18 cellular contexts compared by ENCODE assay signal in genomic region chr16:4507588-4508345, GRCh38. TPM values are rescaled to one million over a fixed set of nuclear protein-coding genes. Genes with fewer than 3 reads are reported as not detected.
DNase-seq lines count a peak whose midpoint lies in the region; ATAC-seq and TF ChIP-seq lines count a peak whose summit lies in the region.
"Had no signal": no experiment of that assay in that cellular context is flagged by ENCODE, and none has a peak within 500 bp of the region (broad histone marks: within the 10 kb centered on the region; RNA-seq: fewer than 3 reads in every experiment).

No MANE protein-coding gene starts in this region.

- TF ChIP-seq CTCF in Calu3 (IDR thresholded peaks at IDR 0.05; ENCODE audit: unreplicated experiment) (no peak), HFFc6 (IDR thresholded peaks at IDR 0.05) (no peak), spleen (IDR thresholded peaks at IDR 0.05 in 8 of 11, conservative IDR thresholded peaks at IDR 0.05 in 3 of 11) (no peak)

- no peak for ATAC-seq in T-helper 17 cell
- ATAC-seq: activated T-cell treated with anti-CD3 and anti-CD28 coated beads, Interleukin-2, amount 50 U/mL, for 4 hours; body of pancreas; HCT116; left ventricle myocardium superior; upper lobe of right lung had no signal

- TF ChIP-seq POLR2A in spleen (IDR thresholded peaks at IDR 0.05): no peak

- H3K27ac Mint-ChIP-seq in Calu3 (ENCODE audit: unreplicated experiment) (no peak overlapping the region), T-helper 17 cell (peak overlapping the region; percentile 97), immature natural killer cell (peak overlapping the region; percentile 71 to 99 (median 86)), HFFc6 (no peak overlapping the region)
- H3K27ac Mint-ChIP-seq: nephron had no signal

- H3K9me3 Mint-ChIP-seq in Calu3 (ENCODE audit: low read depth, unreplicated experiment) (no peaks in the 10 kb centered on the region), immature natural killer cell (no peaks in the 10 kb centered on the region), HFFc6 (no peaks in the 10 kb centered on the region)
- H3K9me3 Mint-ChIP-seq: activated T-cell treated with anti-CD3 and anti-CD28 coated beads, Interleukin-2, amount 50 U/mL, for 4 hours; nephron had no signal

- intact Hi-C loops in Calu3 (cut with micrococcal nuclease; ENCODE audit: unreplicated experiment) (no loop called here), spleen (cut with DNase I; ENCODE audit: low total_unique reads) (no loop called here)

- no peak overlapping the region for H3K4me3 ChIP-seq in spleen
- H3K4me3 ChIP-seq: BLaER1, body of pancreas, upper lobe of right lung had no signal

- H3K36me3 Mint-ChIP-seq in Calu3 (ENCODE audit: insufficient read depth, unreplicated experiment) (peaks cover 58% of the 10 kb centered on the region), T-helper 17 cell (ENCODE audit: low read depth) (peaks cover 4% of the 10 kb centered on the region), immature natural killer cell (peaks cover 16 to 41% (median 28%) of the 10 kb centered on the region in 3 donors), HFFc6 (ENCODE audit: low read depth) (peaks cover 12% of the 10 kb centered on the region)

- peaks cover 20 to 69% (median 43%) of the 10 kb centered on the region in 6 donors for H3K4me1 ChIP-seq in spleen

- DNase-seq in Calu3 (no peak), T-helper 17 cell (no peak), immature natural killer cell (no peak), HFFc6 (no peak), spleen (no peak)
- DNase-seq in stimulated activated CD4-positive, alpha-beta T cell treated with anti-CD3 and anti-CD28 coated beads, Interleukin-2, amount 100 ng/mL, for 48 hours: no peak
- DNase-seq: activated T-cell treated with anti-CD3 and anti-CD28 coated beads, Interleukin-2, amount 50 U/mL, for 4 hours; body of pancreas; left ventricle myocardium superior; NCI-H2029; NCI-H748 treated with DMSO at 0.1 percent for 48 hours; stimulated activated CD4-positive, alpha-beta T cell treated with anti-CD3 and anti-CD28 coated beads, Interleukin-2, amount 100 ng/mL, for 24 hours; T-helper 1 cell; upper lobe of right lung had no signal

- H3K4me3 Mint-ChIP-seq in Calu3 (ENCODE audit: low read depth, unreplicated experiment) (no peak overlapping the region), T-helper 17 cell (no peak overlapping the region), immature natural killer cell (no peak overlapping the region), HFFc6 (no peak overlapping the region)
- H3K4me3 Mint-ChIP-seq: activated T-cell treated with anti-CD3 and anti-CD28 coated beads, Interleukin-2, amount 50 U/mL, for 4 hours; nephron had no signal

- WGBS in spleen, 5 donors: 86 to 93% (median 89%) methylated on average over 17 of the region's 17 CpGs

- H3K4me1 Mint-ChIP-seq in Calu3 (ENCODE audit: low read depth, unreplicated experiment): no peaks in the 10 kb centered on the region
- H3K4me1 Mint-ChIP-seq in T-helper 17 cell: peaks cover 47% of the 10 kb centered on the region
- H3K4me1 Mint-ChIP-seq in immature natural killer cell: peaks cover 74 to 77% of the 10 kb centered on the region in 2 donors
- peaks cover 14% of the 10 kb centered on the region for H3K4me1 Mint-ChIP-seq in HFFc6 (ENCODE audit: low read depth)

- no peaks in the 10 kb centered on the region for H3K27me3 ChIP-seq in spleen (replicated peaks in 1 of 7)
- H3K27me3 ChIP-seq: BLaER1, body of pancreas, upper lobe of right lung had no signal

- H3K27ac ChIP-seq in spleen: peak overlapping the region in 1 of 8 donors; percentile 93
- H3K27ac ChIP-seq: BLaER1, HL-60, upper lobe of right lung had no signal

- peaks cover 4 to 80% (median 58%) of the 10 kb centered on the region in 6 donors for H3K36me3 ChIP-seq in spleen

- TSS peak; percentile 69 for BruUV-seq in Calu3 (replicated peaks; lab: Mats Ljungman, UMichigan)

- H3K9me3 ChIP-seq in T-helper 17 cell (ENCODE audit: control insufficient read depth, low read length, poor library complexity, severe bottlenecking) (no peaks in the 10 kb centered on the region), spleen (no peaks in the 10 kb centered on the region)
- H3K9me3 ChIP-seq: BLaER1, body of pancreas, upper lobe of right lung had no signal

- H3K27me3 Mint-ChIP-seq in Calu3 (ENCODE audit: unreplicated experiment) (no peaks in the 10 kb centered on the region), T-helper 17 cell (no peaks in the 10 kb centered on the region), immature natural killer cell (ENCODE audit: low read depth in 3 of 3) (peaks cover 0 to 14% (median 5%) of the 10 kb centered on the region in 3 donors), HFFc6 (ENCODE audit: insufficient read depth) (no peaks in the 10 kb centered on the region)

- CTCF ChIA-PET in Calu3 (lab: Charles Lee): interaction anchor here (0.6 to 2.3 kb wide), 7 partner anchors 11 to 1015 kb away, joined by 3 to 8 read pairs (median 4); partner anchors contain the start of gene MGRN1

RNA-seq across cellular contexts. Expression of gene CDIP1, which starts 30.8 kb away (rescaled TPM):
- total RNA-seq in Calu3 (2022) (6.2 and 7.9 TPM in 2 replicates), T-helper 17 cell (10 to 100 TPM; 20.2 to 29.5 TPM), spleen (10 to 100 TPM; 17.8 to 26.9 (median 21.8) TPM)
- polyA plus RNA-seq in immature natural killer cell (10 to 100 TPM; 26.9 to 51.9 (median 47.8) TPM), spleen (10 to 100 TPM in 2 of 3 donors, 1 to 10 TPM in 1; 9.6 to 13.8 (median 12.1) TPM)
- total RNA-seq in HFFc6 (2021; fragmentation: NEBNext Ultra II Directional; extraction: Animal tissue kit (Norgen Biotek cat#: 25700)): 1 to 10 TPM; 5.0 to 8.3 (median 6.4) TPM

RNA-seq across cellular contexts. Expression of gene HMOX2, which starts 31.6 kb away (rescaled TPM):
- total RNA-seq in Calu3 (2022): 79.2 and 103 TPM in 2 replicates
- total RNA-seq in T-helper 17 cell: 10 to 100 TPM; 31.9 to 58.8 TPM
- polyA plus RNA-seq in immature natural killer cell: 100 to 1,000 TPM; 130 to 225 (median 196) TPM
- 10 to 100 TPM; 45.2 to 60.5 (median 54.9) TPM for total RNA-seq in HFFc6 (2021; fragmentation: NEBNext Ultra II Directional; extraction: Animal tissue kit (Norgen Biotek cat#: 25700))
- 10 to 100 TPM; 34.6 to 73.8 (median 59.0) TPM for total RNA-seq in spleen
- 10 to 100 TPM; 26.6 to 48.0 (median 44.0) TPM for polyA plus RNA-seq in spleen

RNA-seq across cellular contexts. Expression of gene NMRAL1, which starts 33.3 kb away (rescaled TPM):
- total RNA-seq in Calu3 (2022) (101 and 118 TPM in 2 replicates), T-helper 17 cell (10 to 100 TPM; 40.5 to 45.4 TPM), spleen (10 to 100 TPM; 26.3 to 49.0 (median 40.6) TPM)
- polyA plus RNA-seq in immature natural killer cell (10 to 100 TPM; 46.1 to 65.3 (median 60.7) TPM), spleen (10 to 100 TPM; 40.1 to 58.6 (median 44.9) TPM)
- total RNA-seq in HFFc6 (2021; fragmentation: NEBNext Ultra II Directional; extraction: Animal tissue kit (Norgen Biotek cat#: 25700)): 10 to 100 TPM; 26.2 to 37.2 (median 33.7) TPM

RNA-seq across cellular contexts. Expression of gene C16orf96, which starts 48.4 kb away (rescaled TPM):
- total RNA-seq in Calu3 (2022) (not detected in 2 replicates), T-helper 17 cell (under 1 TPM; 0.08 to 0.20 TPM), spleen (under 1 TPM; 0.17 to 0.33 (median 0.23) TPM)
- polyA plus RNA-seq in immature natural killer cell (not detected), spleen (under 1 TPM; 0.06 to 0.07 (median 0.06) TPM)
- total RNA-seq in HFFc6 (2021; fragmentation: NEBNext Ultra II Directional; extraction: Animal tissue kit (Norgen Biotek cat#: 25700)): not detected

Comparison
In these comparisons a context has a peak if more than half of its experiments do, and no peak if none do; other contexts are left out.
1. H3K27ac Mint-ChIP-seq: peak in T-helper 17 cell (single experiment) and immature natural killer cell (6 of 6); none in Calu3 (single experiment) and HFFc6 (single experiment).